Comparison of ENCODE assay signal across 25 cellular contexts in genomic region chr18:76387608-76388007, GRCh38.
"Had no signal": no experiment of that assay in that cellular context is flagged by ENCODE, and none has a peak within 500 bp of the region (broad histone marks: within the 10 kb centered on the region; RNA-seq: fewer than 3 reads in every experiment).

No MANE protein-coding gene starts in this region.

- H3K9me3 Mint-ChIP-seq: activated B cell treated with CpG ODN at 0.5 μM for 24 hours; activated CD4-positive, alpha-beta T cell treated with anti-CD3 and anti-CD28 coated beads, Interleukin-2, amount 10 ng/mL, durations not matched to agents 24 days and 14 days; activated naive CD8-positive, alpha-beta T cell treated with anti-CD3 and anti-CD28 coated beads, Interleukin-2, amount 10 ng/mL, durations not matched to agents 7 days and 5 days; T-cell had no signal

- H3K27ac Mint-ChIP-seq: activated B cell treated with CpG ODN at 0.5 μM for 24 hours; activated CD4-positive, alpha-beta T cell treated with anti-CD3 and anti-CD28 coated beads, Interleukin-2, amount 10 ng/mL, durations not matched to agents 24 days and 14 days; activated CD8-positive, alpha-beta memory T cell treated with anti-CD3 and anti-CD28 coated beads, Interleukin-2, amount 10 ng/mL, durations not matched to agents 7 days and 5 days; activated naive CD8-positive, alpha-beta T cell treated with anti-CD3 and anti-CD28 coated beads, Interleukin-2, amount 10 ng/mL, durations not matched to agents 7 days and 5 days; T-cell had no signal

- DNase-seq: activated B cell treated with CpG ODN at 0.5 μM for 24 hours; activated CD4-positive, alpha-beta T cell treated with anti-CD3 and anti-CD28 coated beads for 1 hour; activated CD4-positive, alpha-beta T cell treated with anti-CD3 and anti-CD28 coated beads, Interleukin-2, amount 10 ng/mL, durations not matched to agents 24 days and 14 days; activated CD4-positive, alpha-beta T cell treated with anti-CD3 and anti-CD28 coated beads, Interleukin-2, amount 50 U/mL, for 48 hours; activated CD8-positive, alpha-beta memory T cell treated with anti-CD3 and anti-CD28 coated beads, Interleukin-2, amount 10 ng/mL, durations not matched to agents 7 days and 5 days; activated naive CD4-positive, alpha-beta T cell treated with anti-CD3 and anti-CD28 coated beads, Interleukin-2, amount 50 U/mL, for 16 hours; activated naive CD8-positive, alpha-beta T cell treated with anti-CD3 and anti-CD28 coated beads, Interleukin-2, amount 10 ng/mL, durations not matched to agents 7 days and 5 days; activated T-cell treated with anti-CD3 and anti-CD28 coated beads for 4 hours; anterior cingulate cortex; MG63; MV-4-11; NCI-H1092 treated with DMSO at 0.1 percent for 48 hours; NCI-H1417 treated with DMSO at 0.1 percent for 48 hours; NCI-H1694; NCI-H2029 treated with DMSO at 0.1 percent for 48 hours; NCI-H510A treated with DMSO at 0.1 percent for 48 hours; NCI-H69; NK-92 treated with Interleukin-12 subunit alpha and Interleukin-12 subunit beta, amount 100 ng/mL, for 24 hours; OCI-M1; RPMI8226; T-cell; T-helper 2 cell; T1000 had no signal

- H3K27me3 Mint-ChIP-seq: activated B cell treated with CpG ODN at 0.5 μM for 24 hours had no signal

- H3K36me3 Mint-ChIP-seq: activated CD8-positive, alpha-beta memory T cell treated with anti-CD3 and anti-CD28 coated beads, Interleukin-2, amount 10 ng/mL, durations not matched to agents 7 days and 5 days had no signal

- ATAC-seq: activated CD8-positive, alpha-beta memory T cell treated with anti-CD3 and anti-CD28 coated beads, Interleukin-2, amount 10 ng/mL, durations not matched to agents 7 days and 5 days; Panc1; Right ventricle myocardium inferior had no signal

- H3K4me3 Mint-ChIP-seq: activated B cell treated with CpG ODN at 0.5 μM for 24 hours; activated CD4-positive, alpha-beta T cell treated with anti-CD3 and anti-CD28 coated beads, Interleukin-2, amount 10 ng/mL, durations not matched to agents 24 days and 14 days; activated CD8-positive, alpha-beta memory T cell treated with anti-CD3 and anti-CD28 coated beads, Interleukin-2, amount 10 ng/mL, durations not matched to agents 7 days and 5 days had no signal
